8 cellular contexts compared by ENCODE assay signal in genomic region chr20:58309607-58310290, GRCh38. TPM values are rescaled to one million over a fixed set of nuclear protein-coding genes. Genes with fewer than 3 reads are reported as not detected.
A peak's percentile ranks its signal among the peaks of the same experiment; 100 is the strongest.
DNase-seq lines count a peak whose midpoint lies in the region; ATAC-seq lines count a peak whose summit lies in the region.

Gene RAB22A, plus strand, starts transcription at chr20:58309715. Its CDS starts 262 bp downstream, at chr20:58309977.

- no peaks in the 10 kb centered on the region for H3K9me3 ChIP-seq in BLaER1 treated with 17β-estradiol and CSF1 and Interleukin-3, amounts not matched to agents 10 nM and 100 nM (replicated peaks in 1 of 11)
- no peaks in the 10 kb centered on the region for H3K9me3 ChIP-seq in mononuclear cell (ENCODE audit: low read depth, low read length)

- peaks cover 23 to 44% (median 32%) of the 10 kb centered on the region in 11 experiments for H3K36me3 ChIP-seq in BLaER1 treated with 17β-estradiol and CSF1 and Interleukin-3, amounts not matched to agents 10 nM and 100 nM

- peaks cover 47 to 60% (median 52%) of the 10 kb centered on the region in 10 experiments for H3K4me1 ChIP-seq in BLaER1 treated with 17β-estradiol and CSF1 and Interleukin-3, amounts not matched to agents 10 nM and 100 nM
- peaks cover 62% of the 10 kb centered on the region for H3K4me1 ChIP-seq in mononuclear cell (ENCODE audit: insufficient read depth, low read length)

- ATAC-seq in HG03432 (IDR thresholded peaks at IDR 0.05; ENCODE audit: unreplicated experiment) = peak; percentile 78

- no peaks in the 10 kb centered on the region for H3K27me3 ChIP-seq in BLaER1 treated with 17β-estradiol and CSF1 and Interleukin-3, amounts not matched to agents 10 nM and 100 nM
- H3K27me3 ChIP-seq in mononuclear cell (ENCODE audit: insufficient read depth, low read length) = no peaks in the 10 kb centered on the region

- peak within 1 kb of the TSS; percentile 84 to 98 (median 92) for H3K4me2 ChIP-seq in BLaER1 treated with 17β-estradiol and CSF1 and Interleukin-3, amounts not matched to agents 10 nM and 100 nM

- H4K20me1 ChIP-seq in BLaER1 treated with 17β-estradiol and CSF1 and Interleukin-3, amounts not matched to agents 10 nM and 100 nM = peaks cover 0 to 30% (median 6%) of the 10 kb centered on the region in 11 experiments; a peak in 10 of 22 replicates

- H3K27ac ChIP-seq in BLaER1 treated with 17β-estradiol and CSF1 and Interleukin-3, amounts not matched to agents 10 nM and 100 nM = peak within 1 kb of the TSS; percentile 90 to 98 (median 95)

- DNase-seq in GM19238 (ENCODE audit: insufficient read length, low spot score) (peak; percentile 88), NOMO-1 treated with dmso at 0.1 percent for 144 hours (lab: John Stamatoyannopoulos, UW; ENCODE audit: unreplicated experiment) (peak; percentile 72), epidermal melanocyte (ENCODE audit: insufficient read length, low spot score) (peak; percentile 70)
- DNase-seq in activated CD8-positive, alpha-beta memory T cell treated with anti-CD3 and anti-CD28 coated beads, Interleukin-2, amount 50 U/mL, for 48 hours = peak; percentile 92
- peak; percentile 65 to 75 for DNase-seq in stimulated activated CD8-positive, alpha-beta memory T cell treated with anti-CD3 and anti-CD28 coated beads, Interleukin-2, amount 100 ng/mL, for 1 hour (ENCODE audit: low read depth in 2 of 2)

- H3K9ac ChIP-seq in BLaER1 treated with 17β-estradiol and CSF1 and Interleukin-3, amounts not matched to agents 10 nM and 100 nM = peak within 1 kb of the TSS; percentile 94 to 99 (median 97)

- peak within 1 kb of the TSS; percentile 86 to 99 (median 96) for H3K4me3 ChIP-seq in BLaER1 treated with 17β-estradiol and CSF1 and Interleukin-3, amounts not matched to agents 10 nM and 100 nM
- peak within 1 kb of the TSS; percentile 85 for H3K4me3 ChIP-seq in mononuclear cell (ENCODE audit: low read length)

RNA-seq across cellular contexts. Expression of gene RAB22A, which starts in this region (rescaled TPM):
- total RNA-seq in mononuclear cell = 11.0 TPM

Comparison
In these comparisons a context has a peak if more than half of its experiments do, and no peak if none do; other contexts are left out.
1. Peak in every context shown above with its lines: DNase-seq, ATAC-seq, H3K4me3 ChIP-seq and H3K27ac ChIP-seq.